ENCODE assay signal across 9 cellular contexts in the genomic region with DNA sequence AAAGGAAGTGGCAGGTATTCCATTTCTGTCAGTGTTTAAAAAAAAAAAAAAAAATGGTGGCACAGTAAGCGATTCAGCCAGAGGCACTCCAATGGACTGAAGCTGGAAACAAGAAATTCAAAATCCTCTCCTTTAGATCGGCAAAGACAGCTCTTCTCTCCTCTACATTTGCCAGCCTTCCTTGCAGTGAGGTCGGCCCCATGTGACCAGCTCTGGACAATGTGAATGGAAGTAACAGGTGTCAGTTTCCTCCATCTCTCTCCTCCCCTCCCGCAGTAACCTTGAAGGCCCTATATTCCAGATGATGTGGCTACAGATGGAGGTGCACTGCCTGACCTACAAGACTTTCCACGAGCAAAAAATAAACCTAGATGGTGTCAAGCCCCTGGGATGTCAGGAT. TPM values are rescaled to one million over a fixed set of nuclear protein-coding genes. Genes with fewer than 3 reads are reported as not detected.
DNase-seq lines count a peak whose midpoint lies in the region; ATAC-seq and TF ChIP-seq lines count a peak whose summit lies in the region.
"Had no signal": no experiment of that assay in that cellular context is flagged by ENCODE, and none has a peak within 500 bp of the region (broad histone marks: within the 10 kb centered on the region; RNA-seq: fewer than 3 reads in every experiment).

No MANE protein-coding gene starts in this region.

- peak overlapping the region; percentile 35 for H3K27ac ChIP-seq in OCI-LY1 (ENCODE audit: low read depth, low read length, poor library complexity, severe bottlenecking)

- no peaks in the 10 kb centered on the region for H4K20me1 ChIP-seq in OCI-LY1 (ENCODE audit: insufficient read depth, low read length)

- H3K9me2 ChIP-seq in OCI-LY1 (ENCODE audit: low read depth, low read length) = no peaks in the 10 kb centered on the region

- no peaks in the 10 kb centered on the region for H3K9me3 ChIP-seq in OCI-LY1 (ENCODE audit: low read length)

- H3K36me3 ChIP-seq in OCI-LY1 (ENCODE audit: insufficient read depth, low read length) = no peaks in the 10 kb centered on the region

- H3K4me3 ChIP-seq in OCI-LY1 (ENCODE audit: low read depth, low read length, poor library complexity, severe bottlenecking) = no peak overlapping the region

- TF ChIP-seq POLR2A in erythroblast (IDR thresholded peaks at IDR 0.05; ENCODE audit: low read length) = no peak

- H2AFZ ChIP-seq in OCI-LY1 (ENCODE audit: low read length) = no peak overlapping the region

- H3K4me1 ChIP-seq in OCI-LY1 (ENCODE audit: insufficient read depth, low read length, severe bottlenecking) = peaks cover 30% of the 10 kb centered on the region

- no peak overlapping the region; the same call in 1 of the 2 replicates for H3K4me2 ChIP-seq in OCI-LY1 (ENCODE audit: low read length)

- H3K9ac ChIP-seq in OCI-LY1 (ENCODE audit: low read length) = no peak overlapping the region

- no peaks in the 10 kb centered on the region for H3K79me2 ChIP-seq in OCI-LY1 (ENCODE audit: insufficient read depth, low read length)

- no peaks in the 10 kb centered on the region for H3K27me3 ChIP-seq in OCI-LY1 (ENCODE audit: insufficient read depth, low read length)

- TF ChIP-seq CTCF in OCI-LY1 (IDR thresholded peaks at IDR 0.05; ENCODE audit: low read length) = no peak

- peak; percentile 18 for ATAC-seq in left ventricle myocardium superior

- H3F3A ChIP-seq in OCI-LY1 (ENCODE audit: insufficient read depth, low read length) = no peaks in the 10 kb centered on the region

- intact Hi-C loops in left ventricle myocardium superior (cut with micrococcal nuclease) = no loop called here

- DNase-seq in NCI-H524 (lab: John Stamatoyannopoulos, UW) (peak; percentile 22 to 41), NCI-H524 treated with DMSO at 0.1 percent for 48 hours (lab: John Stamatoyannopoulos, UW) (no peak), left ventricle myocardium superior (no peak), superior temporal gyrus (ENCODE audit: extremely low spot score) (peak; percentile 57), MV-4-11 (lab: John Stamatoyannopoulos, UW) (no peak), putamen (ENCODE audit: low spot score) (no peak), erythroblast (lab: John Stamatoyannopoulos, UW) (no peak)
- DNase-seq: activated CD4-positive, alpha-beta T cell treated with anti-CD3 and anti-CD28 coated beads, Interleukin-2, amount 10 ng/mL, durations not matched to agents 24 days and 14 days had no signal

RNA-seq across cellular contexts. Expression of a gene that starts 15.0 kb away (rescaled TPM):
- total RNA-seq in left ventricle myocardium superior = 55.0 TPM

RNA-seq across cellular contexts. Expression of a gene that starts 47.8 kb away (rescaled TPM):
- total RNA-seq in left ventricle myocardium superior = 77.6 TPM

Comparison
In these comparisons a context has a peak if more than half of its experiments do, and no peak if none do; other contexts are left out.
1. DNase-seq: peak in NCI-H524 (2 of 2) and superior temporal gyrus (single experiment); none in NCI-H524 treated with DMSO at 0.1 percent for 48 hours (single experiment), left ventricle myocardium superior (single experiment), MV-4-11 (single experiment), putamen (single experiment) and erythroblast (0 of 2).